ENCODE assay signal across 1 cellular context in the genomic region with DNA sequence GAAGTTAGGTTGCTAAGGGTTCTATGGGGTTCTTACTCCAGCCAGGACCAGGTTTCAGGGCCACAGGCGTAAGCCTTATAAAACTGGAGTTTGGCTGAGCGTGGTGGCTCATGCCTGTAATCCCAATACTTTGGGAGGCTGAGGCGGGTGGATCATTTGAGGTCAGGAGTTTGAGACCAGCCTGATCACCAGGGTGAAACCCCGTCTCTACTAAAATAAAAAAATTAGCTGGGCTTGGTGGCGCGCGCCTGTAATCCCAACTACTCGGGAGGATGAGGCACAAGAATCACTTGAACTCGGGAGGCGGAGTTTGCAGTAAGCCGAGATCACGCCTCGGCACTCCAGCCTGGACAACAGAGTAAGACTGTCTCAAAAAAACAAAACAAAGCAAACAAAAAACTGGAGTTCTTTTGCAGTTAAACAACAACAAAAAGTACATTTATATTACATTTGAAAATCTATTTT.
TF ChIP-seq lines count a peak whose summit lies in the region.

No MANE protein-coding gene starts in this region.

TF ChIP-seq in endothelial cell of umbilical vein, 7 proteins besides CTCF, POLR2A, EP300 and RAD21:
- TF ChIP-seq MYC (IDR thresholded peaks at IDR 0.05; ENCODE audit: low read depth, low read length) (no peak), POLR2AphosphoS5 (IDR thresholded peaks at IDR 0.05; ENCODE audit: insufficient read depth, low read depth, low read length) (no peak), EZH2 (IDR thresholded peaks at IDR 0.05; ENCODE audit: borderline replicate concordance, low read depth, low read length, severe bottlenecking) (no peak), GATA2 (IDR thresholded peaks at IDR 0.05; ENCODE audit: insufficient read depth, insufficient read length, low read depth, low read length) (no peak), FOS (IDR thresholded peaks at IDR 0.05; ENCODE audit: borderline replicate concordance, insufficient read depth, low read length) (no peak), JUN (IDR thresholded peaks at IDR 0.05; ENCODE audit: borderline replicate concordance, insufficient read depth, insufficient read length, low read depth) (no peak)
- TF ChIP-seq, protein P1, sequence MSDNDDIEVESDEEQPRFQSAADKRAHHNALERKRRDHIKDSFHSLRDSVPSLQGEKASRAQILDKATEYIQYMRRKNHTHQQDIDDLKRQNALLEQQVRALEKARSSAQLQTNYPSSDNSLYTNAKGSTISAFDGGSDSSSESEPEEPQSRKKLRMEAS (IDR thresholded peaks at IDR 0.05; ENCODE audit: insufficient read depth, insufficient read length) = no peak
